In genomic region chr10:126902157-126902556, GRCh38 we compare ENCODE assay signal across 12 cellular contexts. TPM values are rescaled to one million over a fixed set of nuclear protein-coding genes. Genes with fewer than 3 reads are reported as not detected.
A peak's percentile ranks its signal among the peaks of the same experiment; 100 is the strongest.
DNase-seq lines count a peak whose midpoint lies in the region; ATAC-seq and TF ChIP-seq lines count a peak whose summit lies in the region.
"Had no signal": no experiment of that assay in that cellular context is flagged by ENCODE, and none has a peak within 500 bp of the region (broad histone marks: within the 10 kb centered on the region; RNA-seq: fewer than 3 reads in every experiment).

No MANE protein-coding gene starts in this region.

- intact Hi-C loops in spleen (cut with DNase I; ENCODE audit: low total_unique reads) (no loop called here), stomach (cut with DNase I; ENCODE audit: low total_unique reads) (no loop called here)

- no peak for ATAC-seq in HG03565 (IDR thresholded peaks at IDR 0.05; ENCODE audit: unreplicated experiment)
- no peak for ATAC-seq in GM18870 (IDR thresholded peaks at IDR 0.05; ENCODE audit: unreplicated experiment)
- ATAC-seq: naive thymus-derived CD8-positive, alpha-beta T cell had no signal

- no peak for TF ChIP-seq POLR2A in spleen (IDR thresholded peaks at IDR 0.05)
- TF ChIP-seq POLR2A in stomach (IDR thresholded peaks at IDR 0.05): no peak

- H3K4me1 ChIP-seq in SJSA1 (replicated peaks): peaks cover 43% of the 10 kb centered on the region
- peaks cover 0 to 23% (median 4%) of the 10 kb centered on the region in 6 donors for H3K4me1 ChIP-seq in spleen
- peaks cover 18 to 26% (median 21%) of the 10 kb centered on the region in 4 donors for H3K4me1 ChIP-seq in stomach

- H3K36me3 ChIP-seq in SJSA1 (peaks cover 29% of the 10 kb centered on the region), spleen (no peaks in the 10 kb centered on the region), stomach (no peaks in the 10 kb centered on the region)

- DNase-seq in NCI-H82 (lab: John Stamatoyannopoulos, UW): peak; percentile 3
- no peak for DNase-seq in NCI-H82 treated with DMSO at 0.1 percent for 48 hours (lab: John Stamatoyannopoulos, UW; ENCODE audit: unreplicated experiment)
- DNase-seq in SJSA1 (ENCODE audit: low read depth in 1 of 2, low spot score in 2 of 2): peak; percentile 77 to 95
- peak; percentile 75 for DNase-seq in fibroblast of peridontal ligament (ENCODE audit: extremely low read depth)
- DNase-seq in spleen: peak; percentile 35
- no peak for DNase-seq in stomach
- DNase-seq: AML-193; cerebellar nuclear complex; naive thymus-derived CD8-positive, alpha-beta T cell; NCI-H1694 treated with DMSO at 0.1 percent for 48 hours had no signal

- H3K9me3 ChIP-seq in SJSA1 (replicated peaks) (peaks cover 9% of the 10 kb centered on the region; the same call in 1 of the 2 replicates), spleen (peaks cover 0 to 26% (median 20%) of the 10 kb centered on the region in 8 donors), stomach (peaks cover 0 to 15% (median 13%) of the 10 kb centered on the region in 4 donors)

- H3K27ac ChIP-seq in SJSA1 (no peak overlapping the region), spleen (no peak overlapping the region), stomach (no peak overlapping the region)

- TF ChIP-seq EP300 in stomach (IDR thresholded peaks at IDR 0.05): no peak

- H3K4me3 ChIP-seq in SJSA1 (no peak overlapping the region), spleen (no peak overlapping the region), stomach (no peak overlapping the region)

- TF ChIP-seq CTCF in spleen (IDR thresholded peaks at IDR 0.05 in 8 of 11, conservative IDR thresholded peaks at IDR 0.05 in 3 of 11): no peak
- TF ChIP-seq CTCF in stomach (IDR thresholded peaks at IDR 0.05): no peak

- no peaks in the 10 kb centered on the region for H3K27me3 ChIP-seq in SJSA1 (replicated peaks)
- peaks cover 0 to 43% (median 13%) of the 10 kb centered on the region in 7 donors for H3K27me3 ChIP-seq in spleen (replicated peaks in 1 of 7)
- peaks cover 0 to 14% (median 0%) of the 10 kb centered on the region in 3 donors for H3K27me3 ChIP-seq in stomach

- WGBS in spleen, 5 donors: 81 to 90% (median 86%) methylated on average over 3 of the region's 3 CpGs
- 82 to 100% (median 88%) methylated on average over 3 of the region's 3 CpGs for WGBS in stomach, 5 donors

RNA-seq across cellular contexts. Expression of gene DOCK1, which starts 3.1 kb away (rescaled TPM):
- 50.8 and 60.4 TPM in 2 replicates for total RNA-seq in SJSA1 (2014; rRNA removed; shearing (Covaris generic))
- 10 to 100 TPM; 21.5 to 40.5 (median 35.7) TPM for total RNA-seq in spleen
- 1 to 10 TPM; 2.2 to 5.2 (median 2.6) TPM for polyA plus RNA-seq in spleen
- 100 to 1,000 TPM in 1 of 5 donors, 10 to 100 TPM in 4; 30.0 to 114 (median 40.3) TPM for total RNA-seq in stomach
- 10 to 100 TPM in 2 of 3 donors, 1 to 10 TPM in 1; 8.4 to 15.6 (median 11.1) TPM for polyA plus RNA-seq in stomach
- total RNA-seq: naive thymus-derived CD8-positive, alpha-beta T cell had no signal
- polyA plus RNA-seq: naive thymus-derived CD8-positive, alpha-beta T cell had no signal

Comparison
In these comparisons a context has a peak if more than half of its experiments do, and no peak if none do; other contexts are left out.
1. DNase-seq: peak in NCI-H82 (single experiment), SJSA1 (2 of 2), fibroblast of peridontal ligament (single experiment) and spleen (single experiment); none in NCI-H82 treated with DMSO at 0.1 percent for 48 hours (single experiment) and stomach (single experiment).